14 cellular contexts compared by ENCODE assay signal in the genomic region with DNA sequence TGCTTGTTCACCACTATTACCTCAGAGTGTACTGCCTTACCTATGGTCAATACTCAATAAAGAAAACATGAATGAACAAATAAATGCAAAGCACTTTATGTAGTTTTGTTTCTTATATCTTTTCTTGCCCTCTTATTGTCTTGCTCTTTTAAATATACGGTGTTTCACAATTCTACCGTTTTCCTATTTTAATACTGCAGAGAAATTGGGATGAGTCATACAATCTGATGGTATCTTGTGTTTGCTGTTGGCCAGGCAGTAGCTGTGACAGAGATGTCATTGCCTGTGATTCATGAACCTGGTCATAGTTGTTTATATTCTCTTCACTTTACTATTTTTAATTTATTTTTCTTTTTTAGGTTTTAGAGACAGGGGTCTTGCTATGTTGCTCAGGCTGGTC. TPM values are rescaled to one million over a fixed set of nuclear protein-coding genes. Genes with fewer than 3 reads are reported as not detected.
DNase-seq lines count a peak whose midpoint lies in the region; FAIRE-seq and TF ChIP-seq lines count a peak whose summit lies in the region.
"Had no signal": no experiment of that assay in that cellular context is flagged by ENCODE, and none has a peak within 500 bp of the region (broad histone marks: within the 10 kb centered on the region; RNA-seq: fewer than 3 reads in every experiment).

No MANE protein-coding gene starts in this region.

- WGBS in small intestine, 3 donors: 49 to 77% (median 59%) methylated on average over 2 of the region's 2 CpGs

- CTCF ChIA-PET in RWPE1 (lab: Yijun Ruan, JAX): interaction anchor here (0.6 kb wide), 1 partner anchor 794 kb away, joined by 3 read pairs; no protein-coding TSS in a partner anchor

- H3K4me1 ChIP-seq in small intestine (ENCODE audit: control insufficient read depth in 2 of 2, insufficient read depth in 1 of 2, low read depth in 1 of 2, low read length in 1 of 2): no peaks in the 10 kb centered on the region

- no peaks in the 10 kb centered on the region for H3K27me3 ChIP-seq in small intestine (ENCODE audit: control insufficient read depth in 2 of 2, insufficient read depth in 2 of 2, low read length in 2 of 2)

- no peak for FAIRE-seq in small intestine (lab: Jason Lieb, UNC)
- FAIRE-seq: GM18507 had no signal

- H3K4me3 ChIP-seq in small intestine (ENCODE audit: low read depth in 1 of 2, low read length in 2 of 2) (no peak overlapping the region), coronary artery (no peak overlapping the region)

- no peak for TF ChIP-seq CTCF in RWPE1 (conservative IDR thresholded peaks at IDR 0.05; ENCODE audit: low read depth)
- TF ChIP-seq CTCF in coronary artery (IDR thresholded peaks at IDR 0.05): no peak

- POLR2A ChIA-PET in RWPE1 (lab: Yijun Ruan, JAX; ENCODE audit: low non-redundant PET): no interaction called here

- H3K9me3 ChIP-seq in small intestine (ENCODE audit: control insufficient read depth, low read depth): no peaks in the 10 kb centered on the region

- no peaks in the 10 kb centered on the region for H3K36me3 ChIP-seq in small intestine (ENCODE audit: control insufficient read depth in 2 of 2, insufficient read depth in 2 of 2, low read length in 2 of 2)

- peak; percentile 56 for DNase-seq in HCEC 1CT
- peak; percentile 36 for DNase-seq in RWPE1 (ENCODE audit: low spot score)
- DNase-seq in dermis microvascular lymphatic vessel endothelial cell (ENCODE audit: low read depth in 2 of 2): peak; percentile 35 to 67
- peak; percentile 12 for DNase-seq in small intestine
- no peak for DNase-seq in coronary artery (ENCODE audit: low spot score)
- no peak for DNase-seq in stimulated activated CD4-positive, alpha-beta T cell treated with anti-CD3 and anti-CD28 coated beads, Interleukin-12 subunit alpha, Interleukin-12 subunit beta, amount 100 ng/mL, for 4 hours
- DNase-seq in NCI-H1417 (lab: John Stamatoyannopoulos, UW): no peak
- DNase-seq: DND-41; effector memory CD8-positive, alpha-beta T cell; midbrain; NCI-H1417 treated with DMSO at 0.1 percent for 48 hours; T-helper 1 cell had no signal

- H3K27ac ChIP-seq in RWPE1 (no peak overlapping the region), small intestine (ENCODE audit: low read depth in 1 of 2, low read length in 1 of 2) (no peak overlapping the region), coronary artery (no peak overlapping the region)
- H3K27ac ChIP-seq: HL-60 had no signal

RNA-seq across cellular contexts. Expression of gene SERP1, which starts 48.3 kb away (rescaled TPM):
- 97.2 and 130 TPM in 2 replicates for total RNA-seq in dermis microvascular lymphatic vessel endothelial cell
- polyA plus RNA-seq in small intestine: 100 to 1,000 TPM in 1 of 3 donors, 10 to 100 TPM in 2; 77.6 to 153 (median 92.6) TPM

RNA-seq across cellular contexts. Expression of gene EIF2A, which starts 48.6 kb away (rescaled TPM):
- 165 and 216 TPM in 2 replicates for total RNA-seq in dermis microvascular lymphatic vessel endothelial cell
- polyA plus RNA-seq in small intestine: 10 to 100 TPM; 65.1 to 96.2 (median 76.0) TPM

Comparison
In these comparisons a context has a peak if more than half of its experiments do, and no peak if none do; other contexts are left out.
1. DNase-seq: peak in HCEC 1CT (single experiment), RWPE1 (single experiment), dermis microvascular lymphatic vessel endothelial cell (2 of 2) and small intestine (single experiment); none in coronary artery (single experiment), stimulated activated CD4-positive, alpha-beta T cell treated with anti-CD3 and anti-CD28 coated beads, Interleukin-12 subunit alpha, Interleukin-12 subunit beta, amount 100 ng/mL, for 4 hours (single experiment) and NCI-H1417 (0 of 3).